ENCODE assay signal across 18 cellular contexts in the genomic region with DNA sequence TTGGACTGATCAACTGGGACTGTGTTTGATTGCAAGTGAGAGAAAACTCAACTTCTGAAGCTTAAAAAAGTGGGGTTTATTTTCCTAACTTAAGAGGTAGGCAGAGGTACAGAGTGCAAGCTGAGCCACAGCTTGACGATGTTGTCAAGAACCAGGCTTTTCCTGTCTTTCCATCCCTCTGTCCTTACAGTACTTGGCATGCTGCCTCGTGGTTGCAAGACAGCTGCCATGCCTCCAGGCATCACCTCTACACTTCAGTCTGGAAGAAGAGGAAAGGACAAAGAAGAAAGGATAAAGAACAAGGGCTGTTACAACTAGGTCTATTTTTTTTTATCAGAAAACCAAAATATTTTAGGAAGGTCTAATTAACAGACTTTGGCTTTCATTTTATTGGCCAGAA. TPM values are rescaled to one million over a fixed set of nuclear protein-coding genes. Genes with fewer than 3 reads are reported as not detected.
"Had no signal": no experiment of that assay in that cellular context is flagged by ENCODE, and none has a peak within 500 bp of the region (broad histone marks: within the 10 kb centered on the region; RNA-seq: fewer than 3 reads in every experiment).

No MANE protein-coding gene starts in this region.

- H3K27me3 ChIP-seq: hepatocyte, pancreas, thyroid gland, upper lobe of right lung had no signal

- H3K9me3 ChIP-seq: pancreas, thyroid gland, upper lobe of right lung had no signal

- H3K4me3 ChIP-seq: hepatocyte, pancreas, thyroid gland, upper lobe of right lung had no signal

- H3K36me3 ChIP-seq: pancreas, thyroid gland, upper lobe of right lung had no signal

- H2AFZ ChIP-seq: hepatocyte had no signal

- DNase-seq: activated CD4-positive, alpha-beta T cell treated with anti-CD3 and anti-CD28 coated beads, Interleukin-2, amount 50 U/mL, for 4 hours; activated CD8-positive, alpha-beta memory T cell treated with anti-CD3 and anti-CD28 coated beads for 24 hours; activated CD8-positive, alpha-beta memory T cell treated with anti-CD3 and anti-CD28 coated beads, Interleukin-2, amount 50 U/mL, for 4 hours; activated T-cell treated with anti-CD3 and anti-CD28 coated beads, Interleukin-2, amount 50 U/mL, for 24 hours; aorta; foreskin fibroblast; left ventricle myocardium superior; pancreas; stimulated activated CD4-positive, alpha-beta T cell treated with anti-CD3 and anti-CD28 coated beads, Interleukin-12 subunit alpha, Interleukin-12 subunit beta, amount 100 ng/mL, for 4 hours; stimulated activated CD4-positive, alpha-beta T cell treated with anti-CD3 and anti-CD28 coated beads, Interleukin-4, amount 100 ng/mL, for 4 hours; T-helper 1 cell; thyroid gland; upper lobe of right lung had no signal

- H3K27ac ChIP-seq: hepatocyte, pancreas, upper lobe of right lung had no signal

- H3K79me2 ChIP-seq: hepatocyte had no signal

- H3K4me1 ChIP-seq: pancreas, thyroid gland, upper lobe of right lung had no signal

- H3K4me2 ChIP-seq: hepatocyte had no signal

- ATAC-seq: activated naive CD4-positive, alpha-beta T cell treated with anti-CD3 and anti-CD28 coated beads, Interleukin-2, amount 50 U/mL, for 72 hours; activated T-helper 17 cell treated with anti-CD3 and anti-CD28 coated beads, Interleukin-2, amount 50 U/mL, for 72 hours; pancreas; upper lobe of right lung; WTC11 had no signal

RNA-seq across cellular contexts. Expression of a gene that starts 51.8 kb away (rescaled TPM):
- total RNA-seq: mononuclear cell had no signal
